Comparison of ENCODE assay signal across 1 cellular context in genomic region chr6:2245103-2245953, GRCh38.
TF ChIP-seq lines count a peak whose summit lies in the region.

GMDS (minus strand) TSS chr6:2245605.

TF ChIP-seq in K562, 482 proteins besides CTCF, POLR2A, EP300 and RAD21 (continued from another document and continues in another):
- no peak for TF ChIP-seq ID3 (CRISPR knock-in tag; IDR thresholded peaks at IDR 0.05)
- peak; percentile 79 for TF ChIP-seq ID3 (tag; IDR thresholded peaks at IDR 0.05)
- TF ChIP-seq ZBTB7A (IDR thresholded peaks at IDR 0.05; ENCODE audit: borderline replicate concordance, control insufficient read depth, low read depth, low read length): no peak; the same call in 1 of the 2 replicates
- TF ChIP-seq SUPT5H (IDR thresholded peaks at IDR 0.05): peak; percentile 78
- TF ChIP-seq CHD1 (IDR thresholded peaks at IDR 0.05; ENCODE audit: low read length): peak; percentile 41
- peak; percentile 98 for TF ChIP-seq CTBP1 (IDR thresholded peaks at IDR 0.05; ENCODE audit: borderline replicate concordance)
- TF ChIP-seq RBFOX2 (IDR thresholded peaks at IDR 0.05; ENCODE audit: low read depth, low read length): peak; percentile 81
- TF ChIP-seq HNRNPUL1 (IDR thresholded peaks at IDR 0.05; ENCODE audit: low read length): no peak
- TF ChIP-seq FUS (optimal IDR thresholded peaks at IDR 0.05; ENCODE audit: low read depth, low read length): peak; percentile 85
- peak; percentile 78; the same call in 1 of the 2 replicates for TF ChIP-seq HMGXB4 (CRISPR knock-in tag; IDR thresholded peaks at IDR 0.05)
- no peak for TF ChIP-seq HMBOX1 (IDR thresholded peaks at IDR 0.05)
- TF ChIP-seq MTA3 (IDR thresholded peaks at IDR 0.05; ENCODE audit: borderline replicate concordance): peak; percentile 75; the same call in 1 of the 2 replicates
- TF ChIP-seq IRF2 (CRISPR knock-in tag; IDR thresholded peaks at IDR 0.05): 0 out of 2 replicates have a peak, but pooled peaks have one; percentile 32
- no peak for TF ChIP-seq HIVEP1 (CRISPR knock-in tag; IDR thresholded peaks at IDR 0.05)
- TF ChIP-seq ZNF740 (CRISPR knock-in tag; IDR thresholded peaks at IDR 0.05): peak; percentile 46; the same call in 1 of the 2 replicates
- TF ChIP-seq ZNF740 (tag; IDR thresholded peaks at IDR 0.05): no peak
- TF ChIP-seq TARDBP (IDR thresholded peaks at IDR 0.05): 0 out of 2 replicates have a peak, but pooled peaks have one; percentile 83
- no peak for TF ChIP-seq MTA1 (IDR thresholded peaks at IDR 0.05; ENCODE audit: borderline replicate concordance)
- TF ChIP-seq, protein P1, sequence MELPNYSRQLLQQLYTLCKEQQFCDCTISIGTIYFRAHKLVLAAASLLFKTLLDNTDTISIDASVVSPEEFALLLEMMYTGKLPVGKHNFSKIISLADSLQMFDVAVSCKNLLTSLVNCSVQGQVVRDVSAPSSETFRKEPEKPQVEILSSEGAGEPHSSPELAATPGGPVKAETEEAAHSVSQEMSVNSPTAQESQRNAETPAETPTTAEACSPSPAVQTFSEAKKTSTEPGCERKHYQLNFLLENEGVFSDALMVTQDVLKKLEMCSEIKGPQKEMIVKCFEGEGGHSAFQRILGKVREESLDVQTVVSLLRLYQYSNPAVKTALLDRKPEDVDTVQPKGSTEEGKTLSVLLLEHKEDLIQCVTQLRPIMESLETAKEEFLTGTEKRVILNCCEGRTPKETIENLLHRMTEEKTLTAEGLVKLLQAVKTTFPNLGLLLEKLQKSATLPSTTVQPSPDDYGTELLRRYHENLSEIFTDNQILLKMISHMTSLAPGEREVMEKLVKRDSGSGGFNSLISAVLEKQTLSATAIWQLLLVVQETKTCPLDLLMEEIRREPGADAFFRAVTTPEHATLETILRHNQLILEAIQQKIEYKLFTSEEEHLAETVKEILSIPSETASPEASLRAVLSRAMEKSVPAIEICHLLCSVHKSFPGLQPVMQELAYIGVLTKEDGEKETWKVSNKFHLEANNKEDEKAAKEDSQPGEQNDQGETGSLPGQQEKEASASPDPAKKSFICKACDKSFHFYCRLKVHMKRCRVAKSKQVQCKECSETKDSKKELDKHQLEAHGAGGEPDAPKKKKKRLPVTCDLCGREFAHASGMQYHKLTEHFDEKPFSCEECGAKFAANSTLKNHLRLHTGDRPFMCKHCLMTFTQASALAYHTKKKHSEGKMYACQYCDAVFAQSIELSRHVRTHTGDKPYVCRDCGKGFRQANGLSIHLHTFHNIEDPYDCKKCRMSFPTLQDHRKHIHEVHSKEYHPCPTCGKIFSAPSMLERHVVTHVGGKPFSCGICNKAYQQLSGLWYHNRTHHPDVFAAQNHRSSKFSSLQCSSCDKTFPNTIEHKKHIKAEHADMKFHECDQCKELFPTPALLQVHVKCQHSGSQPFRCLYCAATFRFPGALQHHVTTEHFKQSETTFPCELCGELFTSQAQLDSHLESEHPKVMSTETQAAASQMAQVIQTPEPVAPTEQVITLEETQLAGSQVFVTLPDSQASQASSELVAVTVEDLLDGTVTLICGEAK (IDR thresholded peaks at IDR 0.05): peak; percentile 58; the same call in 1 of the 2 replicates
- TF ChIP-seq, protein P1 (CRISPR knock-in tag; IDR thresholded peaks at IDR 0.05): no peak
- no peak for TF ChIP-seq PPARD (CRISPR knock-in tag; IDR thresholded peaks at IDR 0.05)
- peak; percentile 62; the same call in 1 of the 2 replicates for TF ChIP-seq ZBTB33 (CRISPR knock-in tag; IDR thresholded peaks at IDR 0.05)
- TF ChIP-seq KDM1A (IDR thresholded peaks at IDR 0.05): no peak
- peak; percentile 72 for TF ChIP-seq ATF1 (CRISPR knock-in tag; IDR thresholded peaks at IDR 0.05)
- peak; percentile 93 for TF ChIP-seq ATF1 (tag; IDR thresholded peaks at IDR 0.05)
- TF ChIP-seq ZFX (CRISPR knock-in tag; IDR thresholded peaks at IDR 0.05): peak; percentile 96
- TF ChIP-seq CCNT2 (IDR thresholded peaks at IDR 0.05; ENCODE audit: borderline replicate concordance, extremely low read depth, insufficient read length, low read depth, low read length): peak; percentile 78
- TF ChIP-seq ZNF143 (CRISPR knock-in tag; IDR thresholded peaks at IDR 0.05): 0 out of 2 replicates have a peak, but pooled peaks have one; percentile 18
- TF ChIP-seq NR4A1 (CRISPR knock-in tag; IDR thresholded peaks at IDR 0.05): no peak
- TF ChIP-seq NR4A1 (tag; IDR thresholded peaks at IDR 0.05): 0 out of 2 replicates have a peak, but pooled peaks have one; percentile 25
- TF ChIP-seq, protein P2, sequence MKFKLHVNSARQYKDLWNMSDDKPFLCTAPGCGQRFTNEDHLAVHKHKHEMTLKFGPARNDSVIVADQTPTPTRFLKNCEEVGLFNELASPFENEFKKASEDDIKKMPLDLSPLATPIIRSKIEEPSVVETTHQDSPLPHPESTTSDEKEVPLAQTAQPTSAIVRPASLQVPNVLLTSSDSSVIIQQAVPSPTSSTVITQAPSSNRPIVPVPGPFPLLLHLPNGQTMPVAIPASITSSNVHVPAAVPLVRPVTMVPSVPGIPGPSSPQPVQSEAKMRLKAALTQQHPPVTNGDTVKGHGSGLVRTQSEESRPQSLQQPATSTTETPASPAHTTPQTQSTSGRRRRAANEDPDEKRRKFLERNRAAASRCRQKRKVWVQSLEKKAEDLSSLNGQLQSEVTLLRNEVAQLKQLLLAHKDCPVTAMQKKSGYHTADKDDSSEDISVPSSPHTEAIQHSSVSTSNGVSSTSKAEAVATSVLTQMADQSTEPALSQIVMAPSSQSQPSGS (CRISPR knock-in tag; IDR thresholded peaks at IDR 0.05): 0 out of 2 replicates have a peak, but pooled peaks have one; percentile 43
- TF ChIP-seq UBTF (IDR thresholded peaks at IDR 0.05; ENCODE audit: borderline replicate concordance in 1 of 2, low read depth in 2 of 2, low read length in 2 of 2): peak; percentile 69 to 84; a peak in 3 of 4 replicates
- no peak for TF ChIP-seq JUN (IDR thresholded peaks at IDR 0.05; ENCODE audit: borderline replicate concordance, low read depth, low read length)
- TF ChIP-seq JUN (CRISPR knock-in tag; IDR thresholded peaks at IDR 0.05; ENCODE audit: borderline replicate concordance): peak; percentile 75; the same call in 1 of the 2 replicates
- peak; percentile 47; the same call in 1 of the 2 replicates for TF ChIP-seq REST (CRISPR knock-in tag; IDR thresholded peaks at IDR 0.05; ENCODE audit: low read depth)
